ENCODE assay signal across 1 cellular context in genomic region chr6:32008037-32008436, GRCh38. TPM values are rescaled to one million over a fixed set of nuclear protein-coding genes. Genes with fewer than 3 reads are reported as not detected.
"Had no signal": no experiment of that assay in that cellular context is flagged by ENCODE, and none has a peak within 500 bp of the region (broad histone marks: within the 10 kb centered on the region; RNA-seq: fewer than 3 reads in every experiment).

No MANE protein-coding gene starts in this region.

RNA-seq across cellular contexts. Expression of gene CYP21A2, which starts 30.2 kb away (rescaled TPM):
- total RNA-seq: activated CD8-positive, alpha-beta T cell treated with anti-CD3 and anti-CD28 coated beads, Interleukin-2, amount 10 ng/mL, durations not matched to agents 7 days and 5 days had no signal
